Comparison of ENCODE assay signal across 2 cellular contexts in genomic region chr2:49351531-49351930, GRCh38.
TF ChIP-seq lines count a peak whose summit lies in the region.

No MANE protein-coding gene starts in this region.

TF ChIP-seq in GM23338, 12 proteins besides CTCF, POLR2A, EP300 and RAD21:
- TF ChIP-seq, protein P1, sequence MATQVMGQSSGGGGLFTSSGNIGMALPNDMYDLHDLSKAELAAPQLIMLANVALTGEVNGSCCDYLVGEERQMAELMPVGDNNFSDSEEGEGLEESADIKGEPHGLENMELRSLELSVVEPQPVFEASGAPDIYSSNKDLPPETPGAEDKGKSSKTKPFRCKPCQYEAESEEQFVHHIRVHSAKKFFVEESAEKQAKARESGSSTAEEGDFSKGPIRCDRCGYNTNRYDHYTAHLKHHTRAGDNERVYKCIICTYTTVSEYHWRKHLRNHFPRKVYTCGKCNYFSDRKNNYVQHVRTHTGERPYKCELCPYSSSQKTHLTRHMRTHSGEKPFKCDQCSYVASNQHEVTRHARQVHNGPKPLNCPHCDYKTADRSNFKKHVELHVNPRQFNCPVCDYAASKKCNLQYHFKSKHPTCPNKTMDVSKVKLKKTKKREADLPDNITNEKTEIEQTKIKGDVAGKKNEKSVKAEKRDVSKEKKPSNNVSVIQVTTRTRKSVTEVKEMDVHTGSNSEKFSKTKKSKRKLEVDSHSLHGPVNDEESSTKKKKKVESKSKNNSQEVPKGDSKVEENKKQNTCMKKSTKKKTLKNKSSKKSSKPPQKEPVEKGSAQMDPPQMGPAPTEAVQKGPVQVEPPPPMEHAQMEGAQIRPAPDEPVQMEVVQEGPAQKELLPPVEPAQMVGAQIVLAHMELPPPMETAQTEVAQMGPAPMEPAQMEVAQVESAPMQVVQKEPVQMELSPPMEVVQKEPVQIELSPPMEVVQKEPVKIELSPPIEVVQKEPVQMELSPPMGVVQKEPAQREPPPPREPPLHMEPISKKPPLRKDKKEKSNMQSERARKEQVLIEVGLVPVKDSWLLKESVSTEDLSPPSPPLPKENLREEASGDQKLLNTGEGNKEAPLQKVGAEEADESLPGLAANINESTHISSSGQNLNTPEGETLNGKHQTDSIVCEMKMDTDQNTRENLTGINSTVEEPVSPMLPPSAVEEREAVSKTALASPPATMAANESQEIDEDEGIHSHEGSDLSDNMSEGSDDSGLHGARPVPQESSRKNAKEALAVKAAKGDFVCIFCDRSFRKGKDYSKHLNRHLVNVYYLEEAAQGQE (IDR thresholded peaks at IDR 0.05; ENCODE audit: unreplicated experiment), result no peak
- TF ChIP-seq CREB1 (CRISPR knock-in tag; IDR thresholded peaks at IDR 0.05; ENCODE audit: low read depth) (no peak), STAT1 (IDR thresholded peaks at IDR 0.05; ENCODE audit: unreplicated experiment) (no peak), ZNF114 (CRISPR knock-in tag; IDR thresholded peaks at IDR 0.05) (no peak), EZH2phosphoT487 (IDR thresholded peaks at IDR 0.05; ENCODE audit: unreplicated experiment) (no peak), ZNF331 (CRISPR knock-in tag; IDR thresholded peaks at IDR 0.05; ENCODE audit: low read depth) (no peak), NANOG (IDR thresholded peaks at IDR 0.05; ENCODE audit: borderline replicate concordance) (no peak)
- TF ChIP-seq, protein P2, sequence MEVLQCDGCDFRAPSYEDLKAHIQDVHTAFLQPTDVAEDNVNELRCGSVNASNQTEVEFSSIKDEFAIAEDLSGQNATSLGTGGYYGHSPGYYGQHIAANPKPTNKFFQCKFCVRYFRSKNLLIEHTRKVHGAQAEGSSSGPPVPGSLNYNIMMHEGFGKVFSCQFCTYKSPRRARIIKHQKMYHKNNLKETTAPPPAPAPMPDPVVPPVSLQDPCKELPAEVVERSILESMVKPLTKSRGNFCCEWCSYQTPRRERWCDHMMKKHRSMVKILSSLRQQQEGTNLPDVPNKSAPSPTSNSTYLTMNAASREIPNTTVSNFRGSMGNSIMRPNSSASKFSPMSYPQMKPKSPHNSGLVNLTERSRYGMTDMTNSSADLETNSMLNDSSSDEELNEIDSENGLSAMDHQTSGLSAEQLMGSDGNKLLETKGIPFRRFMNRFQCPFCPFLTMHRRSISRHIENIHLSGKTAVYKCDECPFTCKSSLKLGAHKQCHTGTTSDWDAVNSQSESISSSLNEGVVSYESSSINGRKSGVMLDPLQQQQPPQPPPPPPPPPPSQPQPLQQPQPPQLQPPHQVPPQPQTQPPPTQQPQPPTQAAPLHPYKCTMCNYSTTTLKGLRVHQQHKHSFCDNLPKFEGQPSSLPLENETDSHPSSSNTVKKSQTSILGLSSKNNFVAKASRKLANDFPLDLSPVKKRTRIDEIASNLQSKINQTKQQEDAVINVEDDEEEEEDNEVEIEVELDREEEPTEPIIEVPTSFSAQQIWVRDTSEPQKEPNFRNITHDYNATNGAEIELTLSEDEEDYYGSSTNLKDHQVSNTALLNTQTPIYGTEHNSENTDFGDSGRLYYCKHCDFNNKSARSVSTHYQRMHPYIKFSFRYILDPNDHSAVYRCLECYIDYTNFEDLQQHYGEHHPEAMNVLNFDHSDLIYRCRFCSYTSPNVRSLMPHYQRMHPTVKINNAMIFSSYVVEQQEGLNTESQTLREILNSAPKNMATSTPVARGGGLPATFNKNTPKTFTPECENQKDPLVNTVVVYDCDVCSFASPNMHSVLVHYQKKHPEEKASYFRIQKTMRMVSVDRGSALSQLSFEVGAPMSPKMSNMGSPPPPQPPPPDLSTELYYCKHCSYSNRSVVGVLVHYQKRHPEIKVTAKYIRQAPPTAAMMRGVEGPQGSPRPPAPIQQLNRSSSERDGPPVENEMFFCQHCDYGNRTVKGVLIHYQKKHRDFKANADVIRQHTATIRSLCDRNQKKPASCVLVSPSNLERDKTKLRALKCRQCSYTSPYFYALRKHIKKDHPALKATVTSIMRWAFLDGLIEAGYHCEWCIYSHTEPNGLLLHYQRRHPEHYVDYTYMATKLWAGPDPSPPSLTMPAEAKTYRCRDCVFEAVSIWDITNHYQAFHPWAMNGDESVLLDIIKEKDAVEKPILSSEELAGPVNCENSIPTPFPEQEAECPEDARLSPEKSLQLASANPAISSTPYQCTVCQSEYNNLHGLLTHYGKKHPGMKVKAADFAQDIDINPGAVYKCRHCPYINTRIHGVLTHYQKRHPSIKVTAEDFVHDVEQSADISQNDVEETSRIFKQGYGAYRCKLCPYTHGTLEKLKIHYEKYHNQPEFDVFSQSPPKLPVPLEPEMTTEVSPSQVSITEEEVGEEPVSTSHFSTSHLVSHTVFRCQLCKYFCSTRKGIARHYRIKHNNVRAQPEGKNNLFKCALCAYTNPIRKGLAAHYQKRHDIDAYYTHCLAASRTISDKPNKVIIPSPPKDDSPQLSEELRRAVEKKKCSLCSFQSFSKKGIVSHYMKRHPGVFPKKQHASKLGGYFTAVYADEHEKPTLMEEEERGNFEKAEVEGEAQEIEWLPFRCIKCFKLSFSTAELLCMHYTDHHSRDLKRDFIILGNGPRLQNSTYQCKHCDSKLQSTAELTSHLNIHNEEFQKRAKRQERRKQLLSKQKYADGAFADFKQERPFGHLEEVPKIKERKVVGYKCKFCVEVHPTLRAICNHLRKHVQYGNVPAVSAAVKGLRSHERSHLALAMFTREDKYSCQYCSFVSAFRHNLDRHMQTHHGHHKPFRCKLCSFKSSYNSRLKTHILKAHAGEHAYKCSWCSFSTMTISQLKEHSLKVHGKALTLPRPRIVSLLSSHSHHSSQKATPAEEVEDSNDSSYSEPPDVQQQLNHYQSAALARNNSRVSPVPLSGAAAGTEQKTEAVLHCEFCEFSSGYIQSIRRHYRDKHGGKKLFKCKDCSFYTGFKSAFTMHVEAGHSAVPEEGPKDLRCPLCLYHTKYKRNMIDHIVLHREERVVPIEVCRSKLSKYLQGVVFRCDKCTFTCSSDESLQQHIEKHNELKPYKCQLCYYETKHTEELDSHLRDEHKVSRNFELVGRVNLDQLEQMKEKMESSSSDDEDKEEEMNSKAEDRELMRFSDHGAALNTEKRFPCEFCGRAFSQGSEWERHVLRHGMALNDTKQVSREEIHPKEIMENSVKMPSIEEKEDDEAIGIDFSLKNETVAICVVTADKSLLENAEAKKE (CRISPR knock-in tag; IDR thresholded peaks at IDR 0.05), result no peak

TF ChIP-seq in H1, 55 proteins besides CTCF, POLR2A, EP300 and RAD21:
- no peak for TF ChIP-seq JUND (IDR thresholded peaks at IDR 0.05; ENCODE audit: low read length)
- TF ChIP-seq ATF2 (IDR thresholded peaks at IDR 0.05; ENCODE audit: low read length), result no peak
- no peak for TF ChIP-seq NANOG (IDR thresholded peaks at IDR 0.05; ENCODE audit: insufficient read depth, low read depth, low read length, poor library complexity, severe bottlenecking)
- TF ChIP-seq CHD1 (IDR thresholded peaks at IDR 0.05; ENCODE audit: low read depth, low read length), result no peak
- TF ChIP-seq MAFK (IDR thresholded peaks at IDR 0.05; ENCODE audit: low read depth, low read length), result no peak
- TF ChIP-seq NRF1 (IDR thresholded peaks at IDR 0.05; ENCODE audit: low read depth, low read length), result no peak
